1 cellular context compared by ENCODE assay signal in the genomic region with DNA sequence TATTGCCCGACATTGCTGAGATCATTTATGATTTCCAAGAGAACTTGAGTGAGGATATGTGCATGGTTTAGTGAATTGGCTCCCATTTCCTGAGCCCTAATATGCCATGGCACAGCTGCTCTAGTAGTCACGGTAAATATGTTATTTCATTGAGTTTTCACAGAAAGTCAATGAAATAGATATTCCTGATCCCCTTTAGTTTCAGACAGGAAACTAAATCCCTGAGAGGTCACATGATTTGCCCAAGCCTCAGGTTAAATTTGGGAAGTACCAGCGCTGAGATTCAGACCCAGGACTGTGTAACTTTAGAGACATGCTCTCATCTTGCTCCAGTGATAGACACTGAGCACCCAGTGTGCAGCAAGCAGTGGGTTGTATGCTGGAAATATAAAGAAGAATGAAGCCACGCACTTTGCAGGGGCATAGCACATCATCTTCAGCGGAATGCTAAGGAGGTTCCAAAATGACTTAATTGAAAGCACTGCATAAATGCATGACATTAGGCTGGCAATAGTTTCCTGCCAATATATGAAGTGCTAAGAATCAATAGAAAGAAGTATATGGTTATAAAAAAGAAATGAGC.
A peak's percentile ranks its signal among the peaks of the same experiment; 100 is the strongest.
TF ChIP-seq lines count a peak whose summit lies in the region.

No MANE protein-coding gene starts in this region.

TF ChIP-seq in K562, 482 proteins besides CTCF, POLR2A, EP300 and RAD21 (continued from another document):
- TF ChIP-seq, protein P1, sequence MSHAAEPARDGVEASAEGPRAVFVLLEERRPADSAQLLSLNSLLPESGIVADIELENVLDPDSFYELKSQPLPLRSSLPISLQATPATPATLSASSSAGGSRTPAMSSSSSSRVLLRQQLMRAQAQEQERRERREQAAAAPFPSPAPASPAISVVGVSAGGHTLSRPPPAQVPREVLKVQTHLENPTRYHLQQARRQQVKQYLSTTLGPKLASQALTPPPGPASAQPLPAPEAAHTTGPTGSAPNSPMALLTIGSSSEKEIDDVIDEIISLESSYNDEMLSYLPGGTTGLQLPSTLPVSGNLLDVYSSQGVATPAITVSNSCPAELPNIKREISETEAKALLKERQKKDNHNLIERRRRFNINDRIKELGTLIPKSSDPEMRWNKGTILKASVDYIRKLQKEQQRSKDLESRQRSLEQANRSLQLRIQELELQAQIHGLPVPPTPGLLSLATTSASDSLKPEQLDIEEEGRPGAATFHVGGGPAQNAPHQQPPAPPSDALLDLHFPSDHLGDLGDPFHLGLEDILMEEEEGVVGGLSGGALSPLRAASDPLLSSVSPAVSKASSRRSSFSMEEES (CRISPR knock-in tag; IDR thresholded peaks at IDR 0.05), result peak; percentile 54; the same call in 1 of the 2 replicates
